Comparison of ENCODE assay signal across 18 cellular contexts in the genomic region with DNA sequence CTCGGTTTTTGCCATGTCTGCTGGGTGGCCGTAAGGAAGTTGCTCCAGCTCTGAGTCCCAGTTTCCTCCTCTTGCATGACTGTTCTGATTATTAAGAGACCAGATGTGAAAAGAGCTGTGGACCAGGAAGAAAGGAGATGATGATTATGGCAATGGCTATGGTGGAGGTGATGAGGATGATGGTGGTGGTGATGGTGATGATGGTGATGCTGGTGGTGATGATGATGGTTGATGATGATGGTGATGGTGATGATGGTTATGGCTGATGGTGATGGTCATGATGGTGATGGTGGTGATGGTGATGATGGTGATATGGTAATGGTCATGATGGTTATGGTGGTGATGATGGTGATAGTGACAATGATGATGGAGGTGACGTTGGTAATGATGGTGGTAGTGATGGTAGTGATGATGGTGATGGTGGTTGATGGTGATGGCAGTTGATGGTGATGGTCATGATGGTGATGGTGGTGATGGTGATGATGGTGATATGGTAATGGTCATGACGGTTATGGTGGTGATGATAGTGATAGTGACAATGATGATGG.
"Had no signal": no experiment of that assay in that cellular context is flagged by ENCODE, and none has a peak within 500 bp of the region (broad histone marks: within the 10 kb centered on the region; RNA-seq: fewer than 3 reads in every experiment).

No MANE protein-coding gene starts in this region.

- H3K4me3 ChIP-seq: SJCRH30 had no signal

- H3K4me2 ChIP-seq: SK-N-SH had no signal

- H3K27me3 ChIP-seq: SJCRH30 had no signal

- H3K36me3 ChIP-seq: breast epithelium, Peyer's patch, SJCRH30 had no signal

- H3K9me3 ChIP-seq: breast epithelium, Peyer's patch, SJCRH30, SK-N-SH had no signal

- H3K9ac ChIP-seq: SK-N-SH had no signal

- DNase-seq: activated CD4-positive, alpha-beta memory T cell treated with anti-CD3 and anti-CD28 coated beads, Interleukin-2, amount 10 ng/mL, durations not matched to agents 7 days and 5 days; activated CD4-positive, alpha-beta T cell treated with anti-CD3 and anti-CD28 coated beads, Interleukin-2, amount 50 U/mL, for 1 hour; activated gamma-delta T cell treated with Interleukin-2 at 50 U/mL for 16 hours; activated naive CD4-positive, alpha-beta T cell treated with anti-CD3 and anti-CD28 coated beads, Interleukin-2, amount 10 ng/mL, durations not matched to agents 7 days and 5 days; activated naive CD8-positive, alpha-beta T cell treated with anti-CD3 and anti-CD28 coated beads for 36 hours; MM.1S; NCI-H1105 treated with DMSO at 0.1 percent for 48 hours; NCI-H146; NCI-H187 treated with DMSO at 0.1 percent for 48 hours; NCI-H2171 treated with DMSO at 0.1 percent for 48 hours; NCI-H226; NCI-H510A; NCI-H526 treated with DMSO at 0.1 percent for 48 hours; Peyer's patch; SJCRH30 had no signal

- H3K4me1 ChIP-seq: breast epithelium had no signal

- H3K27ac ChIP-seq: breast epithelium, Peyer's patch, RWPE1, SJCRH30 had no signal
